Comparison of ENCODE assay signal across 8 cellular contexts in the genomic region with DNA sequence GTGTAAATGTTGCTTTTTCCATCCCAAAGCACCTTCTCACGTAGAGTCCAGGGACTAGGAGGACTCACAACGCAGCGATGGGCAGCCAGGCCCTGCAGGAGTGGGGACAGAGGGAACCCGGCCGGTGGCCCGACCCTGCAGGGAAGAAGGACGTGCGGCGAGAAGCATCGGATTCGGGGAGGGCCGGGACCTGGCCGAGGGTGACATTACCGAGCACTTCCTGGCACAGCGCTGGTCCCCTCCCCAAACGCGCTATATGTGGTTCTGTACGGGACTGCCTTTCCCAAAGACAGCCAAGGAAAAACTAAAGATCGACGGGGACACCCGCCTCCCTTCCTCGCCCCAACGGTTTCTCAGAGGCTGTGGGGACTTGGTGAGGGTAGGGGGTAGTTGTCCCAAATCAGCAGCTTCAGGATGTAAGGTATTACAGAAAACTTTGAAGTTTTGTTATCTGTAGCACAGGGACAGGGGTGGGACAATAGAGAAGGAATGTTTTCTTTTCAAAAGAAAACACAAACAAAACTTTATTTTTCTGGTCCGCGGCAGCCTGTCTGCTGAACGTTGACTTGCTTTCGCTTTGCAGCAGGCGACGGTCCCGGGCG.
DNase-seq lines count a peak whose midpoint lies in the region; ATAC-seq and TF ChIP-seq lines count a peak whose summit lies in the region.

No MANE protein-coding gene starts in this region.

- TF ChIP-seq CTCF in cardiac fibroblast (IDR thresholded peaks at IDR 0.05; ENCODE audit: low read depth, low read length) = no peak

- peaks cover 0 to under 1% of the 10 kb centered on the region in 2 donors for H3K9me3 Mint-ChIP-seq in stimulated activated naive B cell treated with anti-CD40 and anti-IgM and Interleukin-4, amounts not matched to agents 10 μg/mL and 1 μg/mL and 100 μg/mL, for 72 hours

- H3K27ac Mint-ChIP-seq in stimulated activated naive B cell treated with anti-CD40 and anti-IgM and Interleukin-4, amounts not matched to agents 10 μg/mL and 1 μg/mL and 100 μg/mL, for 72 hours = peak overlapping the region; percentile 92

- no peaks in the 10 kb centered on the region for H3K27me3 Mint-ChIP-seq in stimulated activated naive B cell treated with anti-CD40 and anti-IgM and Interleukin-4, amounts not matched to agents 10 μg/mL and 1 μg/mL and 100 μg/mL, for 72 hours

- H3K4me3 Mint-ChIP-seq in stimulated activated naive B cell treated with anti-CD40 and anti-IgM and Interleukin-4, amounts not matched to agents 10 μg/mL and 1 μg/mL and 100 μg/mL, for 72 hours = peak overlapping the region; percentile 87 to 96

- H3K36me3 Mint-ChIP-seq in stimulated activated naive B cell treated with anti-CD40 and anti-IgM and Interleukin-4, amounts not matched to agents 10 μg/mL and 1 μg/mL and 100 μg/mL, for 72 hours = peaks cover 0 to 4% of the 10 kb centered on the region in 2 donors

- no peak for ATAC-seq in stimulated activated naive B cell treated with anti-CD40 and anti-IgM and Interleukin-4, amounts not matched to agents 10 μg/mL and 1 μg/mL and 100 μg/mL, for 72 hours (replicated peaks)
- ATAC-seq in HG03571 (IDR thresholded peaks at IDR 0.05; ENCODE audit: unreplicated experiment) = no peak

- H3K4me3 ChIP-seq in cardiac fibroblast (replicated peaks in 1 of 2; ENCODE audit: low read depth in 2 of 2, low read length in 2 of 2) = peak overlapping the region; percentile 66 to 77

- DNase-seq in NCI-H524 (lab: John Stamatoyannopoulos, UW) (peak; percentile 9 to 24), NCI-H524 treated with DMSO at 0.1 percent for 48 hours (lab: John Stamatoyannopoulos, UW) (no peak), T-helper 2 cell (peak in 3 of 5 experiments; percentile 19 to 63 (median 28)), cardiac fibroblast (ENCODE audit: low read depth in 2 of 2) (peak in 1 of 2 donors; percentile 18), kidney tubule cell (ENCODE audit: low spot score) (peak; percentile 48), NCI-H526 treated with DMSO at 0.1 percent for 48 hours (lab: John Stamatoyannopoulos, UW) (no peak)
- no peak for DNase-seq in stimulated activated naive B cell treated with anti-CD40 and anti-IgM and Interleukin-4, amounts not matched to agents 10 μg/mL and 1 μg/mL and 100 μg/mL, for 72 hours

- H3K4me1 Mint-ChIP-seq in stimulated activated naive B cell treated with anti-CD40 and anti-IgM and Interleukin-4, amounts not matched to agents 10 μg/mL and 1 μg/mL and 100 μg/mL, for 72 hours = peaks cover 26 to 48% of the 10 kb centered on the region in 2 donors

Comparison
In these comparisons a context has a peak if more than half of its experiments do, and no peak if none do; other contexts are left out.
1. DNase-seq: peak in NCI-H524 (2 of 2), T-helper 2 cell (3 of 5) and kidney tubule cell (single experiment); none in NCI-H524 treated with DMSO at 0.1 percent for 48 hours (single experiment), stimulated activated naive B cell treated with anti-CD40 and anti-IgM and Interleukin-4, amounts not matched to agents 10 μg/mL and 1 μg/mL and 100 μg/mL, for 72 hours (single experiment) and NCI-H526 treated with DMSO at 0.1 percent for 48 hours (single experiment).